Comparison of ENCODE assay signal across 8 cellular contexts in the genomic region with DNA sequence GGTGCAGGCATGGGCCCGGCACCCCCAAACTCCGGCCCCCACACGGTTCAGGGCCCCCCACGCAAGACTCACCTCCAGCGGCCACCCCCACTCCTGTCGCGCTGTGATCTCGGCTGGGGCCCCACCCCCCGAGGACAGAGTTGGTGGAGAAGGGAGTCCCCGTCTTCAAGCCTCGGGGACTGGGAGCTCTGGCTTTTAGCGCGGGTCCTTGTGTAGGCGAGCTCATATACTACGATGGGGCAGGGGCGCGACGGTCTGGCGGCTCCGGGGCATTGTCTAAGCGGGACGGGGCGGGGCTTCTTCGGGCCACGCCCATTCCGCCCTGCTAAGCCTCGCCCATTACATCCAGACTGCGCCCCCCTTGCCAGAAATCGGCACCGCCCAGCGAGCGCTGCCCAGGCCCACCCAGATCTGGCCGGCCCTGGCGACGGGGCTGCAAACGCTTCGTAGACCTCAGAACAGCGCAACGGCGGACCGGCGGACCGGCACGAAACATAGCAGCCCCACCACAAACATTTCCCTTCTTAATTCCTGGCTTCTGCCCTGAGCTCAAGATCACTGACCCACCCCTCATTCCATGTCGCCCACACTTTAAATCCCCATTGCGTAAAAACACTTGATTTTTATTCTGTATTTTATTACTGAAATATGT. TPM values are rescaled to one million over a fixed set of nuclear protein-coding genes. Genes with fewer than 3 reads are reported as not detected.
A peak's percentile ranks its signal among the peaks of the same experiment; 100 is the strongest.
DNase-seq lines count a peak whose midpoint lies in the region; ATAC-seq and TF ChIP-seq lines count a peak whose summit lies in the region.

No MANE protein-coding gene starts in this region.

- peak overlapping the region; percentile 86 for H3K27ac Mint-ChIP-seq in stimulated activated memory B cell treated with anti-CD40 and anti-IgM and Interleukin-4, amounts not matched to agents 10 μg/mL and 1 μg/mL and 100 μg/mL, for 72 hours

- H3K27me3 Mint-ChIP-seq in stimulated activated memory B cell treated with anti-CD40 and anti-IgM and Interleukin-4, amounts not matched to agents 10 μg/mL and 1 μg/mL and 100 μg/mL, for 72 hours, result no peaks in the 10 kb centered on the region

- H3K4me1 ChIP-seq in ES-I3 (ENCODE audit: insufficient read depth, low read length) (peaks cover 8% of the 10 kb centered on the region), OCI-LY7 (ENCODE audit: insufficient read depth, low read length, poor library complexity, severe bottlenecking) (peaks cover 57% of the 10 kb centered on the region), esophagus muscularis mucosa (peaks cover 38 to 65% (median 60%) of the 10 kb centered on the region in 4 donors), mucosa of stomach (ENCODE audit: control insufficient read depth, insufficient read depth, low read length) (peaks cover 53% of the 10 kb centered on the region)

- 3% methylated on average over 19 of the region's 46 CpGs for WGBS in esophagus muscularis mucosa

- POLR2A ChIA-PET in OCI-LY7 (lab: Charles Lee), result interaction anchor here (0.5 to 2.2 kb wide), 4 partner anchors 10 to 168 kb away, joined by 3 to 19 read pairs (median 3); a partner anchor contains a TSS

- CTCF ChIA-PET in OCI-LY7 (lab: Charles Lee; ENCODE audit: unreplicated experiment), result interaction anchor here (1.8 kb wide), 1 partner anchor 9 kb away, joined by 5 read pairs; no protein-coding TSS in a partner anchor

- ATAC-seq in HG02938 (IDR thresholded peaks at IDR 0.05; ENCODE audit: unreplicated experiment), result peak; percentile 29
- peak; percentile 77 for ATAC-seq in stimulated activated memory B cell treated with anti-CD40 and anti-IgM and Interleukin-4, amounts not matched to agents 10 μg/mL and 1 μg/mL and 100 μg/mL, for 72 hours
- ATAC-seq in HG02798 (IDR thresholded peaks at IDR 0.05; ENCODE audit: poor library complexity, unreplicated experiment), result no peak

- H3K79me2 ChIP-seq in OCI-LY7 (ENCODE audit: insufficient read depth, low read depth, low read length), result peaks cover 15% of the 10 kb centered on the region; the same call in 1 of the 2 replicates

- H3K4me3 ChIP-seq in OCI-LY7 (ENCODE audit: low read depth, low read length, poor library complexity, severe bottlenecking), result peak overlapping the region; percentile 66
- peak overlapping the region; percentile 69 to 98 (median 94) for H3K4me3 ChIP-seq in esophagus muscularis mucosa
- H3K4me3 ChIP-seq in mucosa of stomach (ENCODE audit: low read length), result peak overlapping the region; percentile 83

- H3K9ac ChIP-seq in ES-I3 (ENCODE audit: low read depth, low read length) (peak overlapping the region; percentile 85), mucosa of stomach (ENCODE audit: low read length) (peak overlapping the region; percentile 78)

- H3K4me2 ChIP-seq in OCI-LY7 (ENCODE audit: low read length), result peak overlapping the region; percentile 83

- H3K4me3 Mint-ChIP-seq in stimulated activated memory B cell treated with anti-CD40 and anti-IgM and Interleukin-4, amounts not matched to agents 10 μg/mL and 1 μg/mL and 100 μg/mL, for 72 hours, result peak overlapping the region; percentile 98

- H3K36me3 ChIP-seq in ES-I3 (ENCODE audit: insufficient read depth, low read length) (peaks cover 21% of the 10 kb centered on the region), OCI-LY7 (ENCODE audit: insufficient read depth, low read length) (peaks cover 67% of the 10 kb centered on the region), esophagus muscularis mucosa (peaks cover 47 to 70% (median 64%) of the 10 kb centered on the region in 4 donors), mucosa of stomach (ENCODE audit: control insufficient read depth, insufficient read depth, low read length) (peaks cover 26% of the 10 kb centered on the region)

- DNase-seq in OCI-LY7 (ENCODE audit: low spot score) (peak; percentile 82), activated T-helper 1 cell treated with Interleukin-2 at 50 U/mL for 16 hours (ENCODE audit: low read depth) (peak; percentile 40), esophagus muscularis mucosa (ENCODE audit: extremely low spot score) (peak; percentile 97)

- H3K27ac ChIP-seq in OCI-LY7 (ENCODE audit: low read depth, low read length, poor library complexity, severe bottlenecking) (peak overlapping the region; percentile 2), esophagus muscularis mucosa (replicated peaks in 1 of 4) (peak overlapping the region; percentile 93 to 99 (median 97))

- no peak overlapping the region for H2AFZ ChIP-seq in OCI-LY7 (ENCODE audit: low read length)

- 0 out of 2 replicates have a peak, but pooled peaks cover 8% of the 10 kb centered on the region for H4K20me1 ChIP-seq in OCI-LY7 (ENCODE audit: insufficient read depth, low read length)

- no TSS peak for BruUV-seq in OCI-LY7 (replicated peaks; lab: Mats Ljungman, UMichigan)

- H3K9me3 Mint-ChIP-seq in stimulated activated memory B cell treated with anti-CD40 and anti-IgM and Interleukin-4, amounts not matched to agents 10 μg/mL and 1 μg/mL and 100 μg/mL, for 72 hours, result no peaks in the 10 kb centered on the region

- no peak for TF ChIP-seq EP300 in esophagus muscularis mucosa (IDR thresholded peaks at IDR 0.05)

- H3K9me3 ChIP-seq in ES-I3 (ENCODE audit: control insufficient read depth, insufficient read depth, low read length) (no peaks in the 10 kb centered on the region), OCI-LY7 (ENCODE audit: low read length) (no peaks in the 10 kb centered on the region), esophagus muscularis mucosa (no peaks in the 10 kb centered on the region), mucosa of stomach (ENCODE audit: control insufficient read depth, low read length) (no peaks in the 10 kb centered on the region)

- intact Hi-C loops in OCI-LY7 (cut with micrococcal nuclease; ENCODE audit: unreplicated experiment), result loop anchor here (1.0 kb wide), 3 partner anchors 8 to 100 kb away; no protein-coding TSS in a partner anchor
- intact Hi-C loops in esophagus muscularis mucosa (cut with DNase I), result loop anchor here (5.0 kb wide), 1 partner anchor 37 kb away; no protein-coding TSS in a partner anchor

- no peaks in the 10 kb centered on the region for H3K9me2 ChIP-seq in OCI-LY7 (ENCODE audit: insufficient read depth, low read length)

- TF ChIP-seq POLR2A in esophagus muscularis mucosa (IDR thresholded peaks at IDR 0.05; ENCODE audit: low read depth), result peak; percentile 25

- TF ChIP-seq CTCF in OCI-LY7 (conservative IDR thresholded peaks at IDR 0.05; ENCODE audit: low read length) (0 out of 2 replicates have a peak, but pooled peaks have one; percentile 29), esophagus muscularis mucosa (IDR thresholded peaks at IDR 0.05) (peak in 1 of 3 experiments; percentile 6)

- H3K36me3 Mint-ChIP-seq in stimulated activated memory B cell treated with anti-CD40 and anti-IgM and Interleukin-4, amounts not matched to agents 10 μg/mL and 1 μg/mL and 100 μg/mL, for 72 hours, result peaks cover 50% of the 10 kb centered on the region

- H3K27me3 ChIP-seq in esophagus muscularis mucosa, result no peaks in the 10 kb centered on the region
- H3K27me3 ChIP-seq in mucosa of stomach (ENCODE audit: control insufficient read depth, insufficient read depth, low read length), result no peaks in the 10 kb centered on the region

- peaks cover 68% of the 10 kb centered on the region for H3K4me1 Mint-ChIP-seq in stimulated activated memory B cell treated with anti-CD40 and anti-IgM and Interleukin-4, amounts not matched to agents 10 μg/mL and 1 μg/mL and 100 μg/mL, for 72 hours

RNA-seq across cellular contexts. Expression of a gene that starts 1.0 kb away (rescaled TPM):
- 14.0 and 20.6 TPM in 2 replicates for total RNA-seq in OCI-LY7 (2014; rRNA removed; shearing (Covaris generic))
- total RNA-seq in OCI-LY7 (2022) (20.4 and 26.4 TPM in 2 replicates), esophagus muscularis mucosa (100 to 1,000 TPM in 2 of 4 donors, 10 to 100 TPM in 2; 78.1 to 119 (median 100) TPM)

RNA-seq across cellular contexts. Expression of a gene that starts 6.2 kb away (rescaled TPM):
- total RNA-seq in OCI-LY7 (2014; rRNA removed; shearing (Covaris generic)), result 376 and 413 TPM in 2 replicates
- total RNA-seq in OCI-LY7 (2022), result 314 and 318 TPM in 2 replicates
- total RNA-seq in esophagus muscularis mucosa, result 100 to 1,000 TPM; 208 to 379 (median 290) TPM

RNA-seq across cellular contexts. Expression of a gene that starts 6.9 kb away (rescaled TPM):
- not detected in 2 replicates for total RNA-seq in OCI-LY7 (2014; rRNA removed; shearing (Covaris generic))
- total RNA-seq in OCI-LY7 (2022) (not detected in 2 replicates), esophagus muscularis mucosa (not detected)

RNA-seq across cellular contexts. Expression of a gene that starts 8.6 kb away (rescaled TPM):
- not detected in 2 replicates for total RNA-seq in OCI-LY7 (2014; rRNA removed; shearing (Covaris generic))
- total RNA-seq in OCI-LY7 (2022), result not detected in 2 replicates
- not detected for total RNA-seq in esophagus muscularis mucosa

RNA-seq across cellular contexts. Expression of a gene that starts 9.7 kb away (rescaled TPM):
- 104 and 108 TPM in 2 replicates for total RNA-seq in OCI-LY7 (2014; rRNA removed; shearing (Covaris generic))
- total RNA-seq in OCI-LY7 (2022), result 218 and 258 TPM in 2 replicates
- total RNA-seq in esophagus muscularis mucosa, result 1 to 10 TPM; 4.0 to 6.4 (median 4.5) TPM

Comparison
In these comparisons a context has a peak if more than half of its experiments do, and no peak if none do; other contexts are left out.
1. DNase-seq: peak in every context shown above with its lines; median percentile 97 in esophagus muscularis mucosa; 82 in OCI-LY7; 40 in activated T-helper 1 cell treated with Interleukin-2 at 50 U/mL for 16 hours.